1 cellular context compared by ENCODE assay signal in the genomic region with DNA sequence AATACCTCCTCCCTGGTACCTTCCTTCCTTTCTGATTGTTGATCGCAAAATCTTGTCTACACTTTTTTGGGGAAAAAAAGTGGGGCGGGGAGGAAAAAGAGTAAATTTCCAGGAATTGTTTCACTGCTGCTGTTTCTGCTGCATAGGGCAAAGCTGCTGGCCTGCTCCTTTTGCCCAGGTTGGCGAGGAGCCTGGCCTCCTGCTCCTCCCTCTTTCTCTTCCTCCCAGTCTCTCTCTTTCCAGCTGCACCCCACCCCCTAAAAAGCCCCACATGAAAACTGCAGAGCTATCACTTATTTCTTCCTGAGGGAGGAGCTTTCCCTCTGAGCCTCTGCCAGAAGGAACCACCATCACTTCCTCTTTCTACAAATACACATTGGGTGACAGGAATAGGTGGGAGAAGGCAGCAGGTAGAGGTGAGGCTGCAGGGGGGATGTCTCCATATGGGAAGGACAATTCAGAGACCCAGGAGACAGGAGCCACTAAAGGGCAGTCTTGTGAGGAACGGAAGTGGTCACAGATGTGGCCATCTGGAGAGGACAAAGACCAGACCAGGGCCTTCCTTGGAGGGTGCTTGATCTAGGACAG.
TF ChIP-seq lines count a peak whose summit lies in the region.

No MANE protein-coding gene starts in this region.

TF ChIP-seq in IMR-90, 13 proteins besides CTCF, POLR2A, EP300 and RAD21 (continued from another document):
- no peak for TF ChIP-seq NFE2L2 (IDR thresholded peaks at IDR 0.05; ENCODE audit: low read depth, low read length)
